ENCODE assay signal across 38 cellular contexts in the genomic region with DNA sequence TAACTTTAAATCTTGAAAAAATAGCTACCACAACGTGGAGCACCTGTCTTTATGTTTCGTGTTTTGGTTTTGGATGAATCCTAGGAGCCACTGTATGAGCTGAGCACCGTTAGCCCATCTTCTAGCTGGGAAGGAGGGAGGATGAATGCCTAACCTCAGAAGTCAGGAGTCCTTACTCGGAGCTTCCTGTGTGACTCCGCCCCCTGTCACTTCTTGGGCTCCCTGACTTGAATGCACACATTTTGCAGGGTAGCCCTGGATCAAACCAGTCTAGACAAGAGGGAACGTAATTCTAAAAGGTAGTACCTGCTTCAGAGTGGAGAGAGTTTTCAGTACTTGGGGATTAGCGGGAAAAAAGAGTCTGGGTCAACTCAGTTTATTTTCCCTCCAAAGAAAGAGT. TPM values are rescaled to one million over a fixed set of nuclear protein-coding genes. Genes with fewer than 3 reads are reported as not detected.
"Had no signal": no experiment of that assay in that cellular context is flagged by ENCODE, and none has a peak within 500 bp of the region (broad histone marks: within the 10 kb centered on the region; RNA-seq: fewer than 3 reads in every experiment).

No MANE protein-coding gene starts in this region.

- H3K4me1 Mint-ChIP-seq: activated CD4-positive, alpha-beta T cell treated with anti-CD3 and anti-CD28 coated beads, Interleukin-2, amount 10 ng/mL, durations not matched to agents 24 days and 14 days; activated naive CD4-positive, alpha-beta T cell treated with anti-CD3 and anti-CD28 coated beads, Interleukin-2, amount 50 U/mL, for 24 hours; activated T-helper 17 cell treated with anti-CD3 and anti-CD28 coated beads, Interleukin-2, amount 50 U/mL, for 72 hours; T-cell; T-helper 17 cell had no signal

- H3K36me3 ChIP-seq: adrenal gland, breast epithelium, MG63, Peyer's patch had no signal

- H3K4me1 ChIP-seq: adrenal gland, breast epithelium, Peyer's patch had no signal

- ATAC-seq: activated CD8-positive, alpha-beta T cell treated with anti-CD3 and anti-CD28 coated beads for 36 hours; activated T-cell treated with anti-CD3 and anti-CD28 coated beads, Interleukin-2, amount 50 U/mL, for 72 hours; activated T-helper 17 cell treated with anti-CD3 and anti-CD28 coated beads, Interleukin-2, amount 50 U/mL, for 72 hours; body of pancreas; PC-3; Right ventricle myocardium inferior; SK-N-SH treated with all-trans-retinoic acid at 6 μM for 48 hours; T-cell; T-helper 17 cell had no signal

- H3K27ac ChIP-seq: adrenal gland, body of pancreas, breast epithelium, Peyer's patch, RWPE1, VCaP had no signal

- FAIRE-seq: astrocyte had no signal

- DNase-seq: activated CD4-positive, alpha-beta T cell treated with anti-CD3 and anti-CD28 coated beads, Interleukin-2, amount 10 ng/mL, durations not matched to agents 24 days and 14 days; activated CD4-positive, alpha-beta T cell treated with anti-CD3 and anti-CD28 coated beads, Interleukin-2, amount 50 U/mL, for 4 hours; activated CD8-positive, alpha-beta T cell treated with anti-CD3 and anti-CD28 coated beads for 36 hours; activated effector memory CD4-positive, alpha-beta T cell treated with anti-CD3 and anti-CD28 coated beads, Interleukin-2, amount 50 U/mL, for 16 hours; activated naive CD4-positive, alpha-beta T cell treated with Interleukin-2 at 50 U/mL for 16 hours; activated T-cell treated with anti-CD3 and anti-CD28 coated beads, Interleukin-2, amount 50 U/mL, for 1 hour; activated T-cell treated with anti-CD3 and anti-CD28 coated beads, Interleukin-2, amount 50 U/mL, for 72 hours; adrenal gland; body of pancreas; Kasumi-1; KG1; MG63; NCI-H1048; NCI-H1105 treated with DMSO at 0.1 percent for 48 hours; NCI-H1436; NCI-H1694; NCI-H1930; NCI-H2081 treated with DMSO at 0.1 percent for 48 hours; NCI-H2171; NCI-H510A; NCI-H526; NCI-H748 treated with DMSO at 0.1 percent for 48 hours; NK-92 treated with Interleukin-12 subunit alpha and Interleukin-12 subunit beta, amount 100 ng/mL, for 24 hours; PC-3; Peyer's patch; SIG-M5; T-cell; T-helper 17 cell had no signal

- H3K9me3 ChIP-seq: adrenal gland, body of pancreas, breast epithelium, MG63, Peyer's patch had no signal

- H3K9me3 Mint-ChIP-seq: activated CD4-positive, alpha-beta T cell treated with anti-CD3 and anti-CD28 coated beads, Interleukin-2, amount 10 ng/mL, durations not matched to agents 24 days and 14 days; activated CD8-positive, alpha-beta T cell treated with anti-CD3 and anti-CD28 coated beads for 36 hours; activated naive CD4-positive, alpha-beta T cell treated with anti-CD3 and anti-CD28 coated beads, Interleukin-2, amount 50 U/mL, for 24 hours; activated T-cell treated with anti-CD3 and anti-CD28 coated beads, Interleukin-2, amount 50 U/mL, for 72 hours; activated T-helper 17 cell treated with anti-CD3 and anti-CD28 coated beads, Interleukin-2, amount 50 U/mL, for 72 hours; T-cell had no signal

- H3K4me3 Mint-ChIP-seq: activated CD4-positive, alpha-beta T cell treated with anti-CD3 and anti-CD28 coated beads, Interleukin-2, amount 10 ng/mL, durations not matched to agents 24 days and 14 days; activated CD8-positive, alpha-beta T cell treated with anti-CD3 and anti-CD28 coated beads for 36 hours; activated naive CD4-positive, alpha-beta T cell treated with anti-CD3 and anti-CD28 coated beads, Interleukin-2, amount 50 U/mL, for 24 hours; activated T-cell treated with anti-CD3 and anti-CD28 coated beads, Interleukin-2, amount 50 U/mL, for 72 hours; activated T-helper 17 cell treated with anti-CD3 and anti-CD28 coated beads, Interleukin-2, amount 50 U/mL, for 72 hours; T-cell; T-helper 17 cell had no signal

- H3K27ac Mint-ChIP-seq: activated CD4-positive, alpha-beta T cell treated with anti-CD3 and anti-CD28 coated beads, Interleukin-2, amount 10 ng/mL, durations not matched to agents 24 days and 14 days; activated CD8-positive, alpha-beta T cell treated with anti-CD3 and anti-CD28 coated beads for 36 hours; activated naive CD4-positive, alpha-beta T cell treated with anti-CD3 and anti-CD28 coated beads, Interleukin-2, amount 50 U/mL, for 24 hours; activated T-cell treated with anti-CD3 and anti-CD28 coated beads, Interleukin-2, amount 50 U/mL, for 72 hours; activated T-helper 17 cell treated with anti-CD3 and anti-CD28 coated beads, Interleukin-2, amount 50 U/mL, for 72 hours; T-cell; T-helper 17 cell had no signal

- H3K27me3 ChIP-seq: Peyer's patch had no signal

- H3K36me3 Mint-ChIP-seq: activated naive CD4-positive, alpha-beta T cell treated with anti-CD3 and anti-CD28 coated beads, Interleukin-2, amount 50 U/mL, for 24 hours; T-cell had no signal

- H3K4me3 ChIP-seq: adrenal gland, body of pancreas, breast epithelium, MG63, Peyer's patch had no signal

RNA-seq across cellular contexts. Expression of a gene that starts 5.3 kb away (rescaled TPM):
- total RNA-seq: activated CD4-positive, alpha-beta T cell treated with anti-CD3 and anti-CD28 coated beads, Interleukin-2, amount 10 ng/mL, durations not matched to agents 24 days and 14 days; activated CD8-positive, alpha-beta memory T cell treated with anti-CD3 and anti-CD28 coated beads for 36 hours; activated CD8-positive, alpha-beta T cell treated with anti-CD3 and anti-CD28 coated beads for 36 hours; activated T-cell treated with anti-CD3 and anti-CD28 coated beads, Interleukin-2, amount 50 U/mL, for 72 hours; activated T-helper 17 cell treated with anti-CD3 and anti-CD28 coated beads, Interleukin-2, amount 50 U/mL, for 72 hours; adrenal gland; breast epithelium; cardiac septum; PC-3; Peyer's patch; Right ventricle myocardium inferior; T-cell; T-helper 17 cell had no signal
